16 cellular contexts compared by ENCODE assay signal in the genomic region with DNA sequence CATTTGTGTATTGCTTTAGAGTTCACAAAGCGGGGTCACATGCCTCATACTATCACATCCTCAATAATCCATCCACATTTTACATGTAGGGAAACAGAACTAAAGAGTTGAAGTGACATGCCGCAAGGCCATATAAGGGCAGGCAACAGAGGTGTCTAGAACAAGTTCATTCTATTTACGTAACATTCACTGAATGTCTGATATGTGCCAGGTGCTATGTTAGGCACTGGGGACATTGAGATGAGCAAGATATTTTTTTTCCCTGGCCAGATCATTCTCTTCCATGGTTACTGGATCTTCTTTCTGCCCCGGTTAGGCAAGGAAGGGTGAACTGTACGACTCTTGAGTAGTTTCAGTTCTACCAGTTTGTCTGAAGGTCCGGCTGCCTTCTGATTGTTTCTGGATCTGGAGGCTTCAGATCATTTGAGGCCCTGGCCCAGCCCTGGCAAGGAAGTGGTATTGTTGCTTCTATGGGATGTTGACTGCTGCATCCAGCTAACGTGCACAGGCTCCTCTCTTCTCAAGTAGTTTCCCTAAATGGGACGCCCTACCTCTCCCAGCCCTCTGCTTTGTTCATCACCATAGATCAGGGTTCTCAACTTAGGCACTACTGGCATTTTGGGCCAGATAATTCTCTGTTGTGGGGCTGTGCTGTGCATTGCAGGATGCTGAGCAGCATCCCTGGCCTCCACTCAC.
"Had no signal": no experiment of that assay in that cellular context is flagged by ENCODE, and none has a peak within 500 bp of the region (broad histone marks: within the 10 kb centered on the region; RNA-seq: fewer than 3 reads in every experiment).

No MANE protein-coding gene starts in this region.

- H3K4me1 ChIP-seq: prostate gland had no signal

- H3K27ac ChIP-seq: dorsolateral prefrontal cortex, transverse colon, vagina had no signal

- H3K36me3 ChIP-seq: prostate gland had no signal

- DNase-seq: activated CD4-positive, alpha-beta T cell treated with anti-CD3 and anti-CD28 coated beads, Interleukin-2, amount 10 ng/mL, durations not matched to agents 7 days and 5 days; activated naive CD4-positive, alpha-beta T cell treated with anti-CD3 and anti-CD28 coated beads, Interleukin-2, amount 10 ng/mL, durations not matched to agents 7 days and 5 days; activated T-cell treated with anti-CD3 and anti-CD28 coated beads for 4 hours; dorsolateral prefrontal cortex; endodermal cell; hypothalamus; kidney; mesenchymal stem cell; occipital lobe; stimulated activated CD4-positive, alpha-beta T cell treated with anti-CD3 and anti-CD28 coated beads, Interleukin-15, amount 100 ng/mL, for 24 hours; stimulated activated CD4-positive, alpha-beta T cell treated with anti-CD3 and anti-CD28 coated beads, Interleukin-4, amount 100 ng/mL, for 1 hour; stimulated activated naive CD4-positive, alpha-beta T cell; substantia nigra; transverse colon had no signal

- H3K27me3 ChIP-seq: dorsolateral prefrontal cortex, transverse colon, vagina had no signal

- H3K4me3 ChIP-seq: dorsolateral prefrontal cortex, prostate gland, transverse colon, vagina had no signal
